Comparison of ENCODE assay signal across 20 cellular contexts in genomic region chr7:155852426-155853301, GRCh38. TPM values are rescaled to one million over a fixed set of nuclear protein-coding genes. Genes with fewer than 3 reads are reported as not detected.
DNase-seq lines count a peak whose midpoint lies in the region; ATAC-seq and TF ChIP-seq lines count a peak whose summit lies in the region.
"Had no signal": no experiment of that assay in that cellular context is flagged by ENCODE, and none has a peak within 500 bp of the region (broad histone marks: within the 10 kb centered on the region; RNA-seq: fewer than 3 reads in every experiment).

No MANE protein-coding gene starts in this region.

- H3K27ac ChIP-seq in Peyer's patch (no peak overlapping the region), esophagus muscularis mucosa (replicated peaks in 1 of 4) (no peak overlapping the region), sigmoid colon (no peak overlapping the region)
- H3K27ac ChIP-seq: 22Rv1 had no signal

- H3K9me3 Mint-ChIP-seq in activated CD4-positive, alpha-beta T cell treated with anti-CD3 and anti-CD28 coated beads, Interleukin-2, amount 10 ng/mL, durations not matched to agents 7 days and 5 days = no peaks in the 10 kb centered on the region
- H3K9me3 Mint-ChIP-seq in activated CD4-positive, alpha-beta T cell treated with anti-CD3 and anti-CD28 coated beads, Interleukin-2, amount 10 ng/mL, durations not matched to agents 24 days and 14 days = no peaks in the 10 kb centered on the region
- H3K9me3 Mint-ChIP-seq: CD4-positive, alpha-beta T cell had no signal

- ATAC-seq in GM18861 (IDR thresholded peaks at IDR 0.05; ENCODE audit: unreplicated experiment) (no peak), GM19324 (IDR thresholded peaks at IDR 0.05; ENCODE audit: low FRiP score, unreplicated experiment) (no peak)

- POLR2A ChIA-PET in activated CD4-positive, alpha-beta T cell treated with anti-CD3 and anti-CD28 coated beads, Interleukin-2, amount 10 ng/mL, durations not matched to agents 7 days and 5 days (lab: Charles Lee) = no interaction called here

- no peaks in the 10 kb centered on the region for H3K36me3 Mint-ChIP-seq in activated CD4-positive, alpha-beta T cell treated with anti-CD3 and anti-CD28 coated beads, Interleukin-2, amount 10 ng/mL, durations not matched to agents 7 days and 5 days (ENCODE audit: low read depth)
- H3K36me3 Mint-ChIP-seq in activated CD4-positive, alpha-beta T cell treated with anti-CD3 and anti-CD28 coated beads, Interleukin-2, amount 10 ng/mL, durations not matched to agents 24 days and 14 days (ENCODE audit: low read depth) = no peaks in the 10 kb centered on the region

- no peak overlapping the region for H3K4me3 Mint-ChIP-seq in activated CD4-positive, alpha-beta T cell treated with anti-CD3 and anti-CD28 coated beads, Interleukin-2, amount 10 ng/mL, durations not matched to agents 7 days and 5 days
- no peak overlapping the region for H3K4me3 Mint-ChIP-seq in activated CD4-positive, alpha-beta T cell treated with anti-CD3 and anti-CD28 coated beads, Interleukin-2, amount 10 ng/mL, durations not matched to agents 24 days and 14 days
- H3K4me3 Mint-ChIP-seq: CD4-positive, alpha-beta T cell; HFFc6 had no signal

- CTCF ChIA-PET in activated CD4-positive, alpha-beta T cell treated with anti-CD3 and anti-CD28 coated beads, Interleukin-2, amount 10 ng/mL, durations not matched to agents 7 days and 5 days (lab: Charles Lee) = no interaction called here

- H3K4me1 Mint-ChIP-seq in activated CD4-positive, alpha-beta T cell treated with anti-CD3 and anti-CD28 coated beads, Interleukin-2, amount 10 ng/mL, durations not matched to agents 7 days and 5 days = no peaks in the 10 kb centered on the region
- no peaks in the 10 kb centered on the region for H3K4me1 Mint-ChIP-seq in activated CD4-positive, alpha-beta T cell treated with anti-CD3 and anti-CD28 coated beads, Interleukin-2, amount 10 ng/mL, durations not matched to agents 24 days and 14 days

- TF ChIP-seq EP300 in esophagus muscularis mucosa (IDR thresholded peaks at IDR 0.05) (no peak), sigmoid colon (IDR thresholded peaks at IDR 0.05) (no peak)

- no peaks in the 10 kb centered on the region for H3K36me3 ChIP-seq in Peyer's patch
- H3K36me3 ChIP-seq in esophagus muscularis mucosa = no peaks in the 10 kb centered on the region
- H3K36me3 ChIP-seq in sigmoid colon = no peaks in the 10 kb centered on the region
- H3K36me3 ChIP-seq: BE2C had no signal

- no peak overlapping the region for H3K27ac Mint-ChIP-seq in activated CD4-positive, alpha-beta T cell treated with anti-CD3 and anti-CD28 coated beads, Interleukin-2, amount 10 ng/mL, durations not matched to agents 7 days and 5 days
- H3K27ac Mint-ChIP-seq in activated CD4-positive, alpha-beta T cell treated with anti-CD3 and anti-CD28 coated beads, Interleukin-2, amount 10 ng/mL, durations not matched to agents 24 days and 14 days = no peak overlapping the region
- H3K27ac Mint-ChIP-seq: CD4-positive, alpha-beta T cell; HFFc6 had no signal

- H3K4me1 ChIP-seq in Peyer's patch (no peaks in the 10 kb centered on the region), esophagus muscularis mucosa (no peaks in the 10 kb centered on the region), sigmoid colon (no peaks in the 10 kb centered on the region)
- H3K4me1 ChIP-seq: BE2C had no signal

- H3K27me3 Mint-ChIP-seq in activated CD4-positive, alpha-beta T cell treated with anti-CD3 and anti-CD28 coated beads, Interleukin-2, amount 10 ng/mL, durations not matched to agents 7 days and 5 days = peaks cover 8% of the 10 kb centered on the region
- H3K27me3 Mint-ChIP-seq in activated CD4-positive, alpha-beta T cell treated with anti-CD3 and anti-CD28 coated beads, Interleukin-2, amount 10 ng/mL, durations not matched to agents 24 days and 14 days = peaks cover 2% of the 10 kb centered on the region

- intact Hi-C loops in activated CD4-positive, alpha-beta T cell treated with anti-CD3 and anti-CD28 coated beads, Interleukin-2, amount 10 ng/mL, durations not matched to agents 24 days and 14 days (cut with micrococcal nuclease) = no loop called here
- intact Hi-C loops in esophagus muscularis mucosa (cut with DNase I) (no loop called here), sigmoid colon (cut with DNase I) (no loop called here)

- no peaks in the 10 kb centered on the region for H3K27me3 ChIP-seq in Peyer's patch
- peaks cover 0 to 35% (median 0%) of the 10 kb centered on the region in 4 donors for H3K27me3 ChIP-seq in esophagus muscularis mucosa
- peaks cover 0 to 7% (median 0%) of the 10 kb centered on the region in 3 donors for H3K27me3 ChIP-seq in sigmoid colon
- H3K27me3 ChIP-seq: BE2C had no signal

- TF ChIP-seq POLR2A in Peyer's patch (IDR thresholded peaks at IDR 0.05) = no peak
- TF ChIP-seq POLR2A in esophagus muscularis mucosa (IDR thresholded peaks at IDR 0.05; ENCODE audit: low read depth) = no peak
- no peak for TF ChIP-seq POLR2A in sigmoid colon (IDR thresholded peaks at IDR 0.05)

- peak in 1 of 6 experiments; percentile 1 for TF ChIP-seq CTCF in Peyer's patch (IDR thresholded peaks at IDR 0.05)
- no peak for TF ChIP-seq CTCF in esophagus muscularis mucosa (IDR thresholded peaks at IDR 0.05)
- no peak for TF ChIP-seq CTCF in sigmoid colon (IDR thresholded peaks at IDR 0.05)

- H3K9me3 ChIP-seq in Peyer's patch (no peaks in the 10 kb centered on the region), esophagus muscularis mucosa (peaks cover 0 to 16% (median 8%) of the 10 kb centered on the region in 4 donors), sigmoid colon (no peaks in the 10 kb centered on the region)
- H3K9me3 ChIP-seq: BE2C had no signal

- H3K4me3 ChIP-seq in Peyer's patch (no peak overlapping the region), esophagus muscularis mucosa (no peak overlapping the region), sigmoid colon (no peak overlapping the region)

- DNase-seq in activated CD4-positive, alpha-beta T cell treated with anti-CD3 and anti-CD28 coated beads, Interleukin-2, amount 10 ng/mL, durations not matched to agents 7 days and 5 days = peak; percentile 2
- no peak for DNase-seq in activated CD4-positive, alpha-beta T cell treated with anti-CD3 and anti-CD28 coated beads, Interleukin-2, amount 10 ng/mL, durations not matched to agents 24 days and 14 days
- peak in 2 of 3 donors; percentile 38 to 49 for DNase-seq in Peyer's patch
- DNase-seq in esophagus muscularis mucosa (ENCODE audit: extremely low spot score) = peak; percentile 80
- DNase-seq in sigmoid colon = peak; percentile 28
- DNase-seq in NCI-H146 (lab: John Stamatoyannopoulos, UW) = no peak
- DNase-seq: BE2C; CD4-positive, alpha-beta T cell; GOT3; HFFc6; Karpas-422; NCI-H1105; NCI-H1694 treated with DMSO at 0.1 percent for 48 hours; NK-92 treated with Interleukin-12 subunit alpha and Interleukin-12 subunit beta, amount 100 ng/mL, for 24 hours; OCI-M1; RPMI8226; SIG-M5 had no signal

- WGBS in esophagus muscularis mucosa = 65% methylated on average over 2 of the region's 5 CpGs
- WGBS in sigmoid colon, 2 donors = 65 to 84% methylated on average over 5 of the region's 5 CpGs

RNA-seq across cellular contexts. Expression of gene SHH, which starts 40.4 kb away (rescaled TPM):
- total RNA-seq in activated CD4-positive, alpha-beta T cell treated with anti-CD3 and anti-CD28 coated beads, Interleukin-2, amount 10 ng/mL, durations not matched to agents 7 days and 5 days = not detected
- not detected in 2 replicates for total RNA-seq in activated CD4-positive, alpha-beta T cell treated with anti-CD3 and anti-CD28 coated beads, Interleukin-2, amount 10 ng/mL, durations not matched to agents 24 days and 14 days
- 1 to 10 TPM in 3 of 4 donors, not detected in 1; 1.4 to 2.5 (median 2.1) TPM for total RNA-seq in Peyer's patch
- not detected for total RNA-seq in esophagus muscularis mucosa
- not detected for total RNA-seq in sigmoid colon
- 1 to 10 TPM in 1 of 3 donors, under 1 TPM in 2; 0.46 to 1.8 (median 0.60) TPM for polyA plus RNA-seq in sigmoid colon
- total RNA-seq: CD4-positive, alpha-beta T cell; HFFc6 had no signal

Comparison
In these comparisons a context has a peak if more than half of its experiments do, and no peak if none do; other contexts are left out.
1. DNase-seq: peak in activated CD4-positive, alpha-beta T cell treated with anti-CD3 and anti-CD28 coated beads, Interleukin-2, amount 10 ng/mL, durations not matched to agents 7 days and 5 days (single experiment), Peyer's patch (2 of 3), esophagus muscularis mucosa (single experiment) and sigmoid colon (single experiment); none in activated CD4-positive, alpha-beta T cell treated with anti-CD3 and anti-CD28 coated beads, Interleukin-2, amount 10 ng/mL, durations not matched to agents 24 days and 14 days (single experiment) and NCI-H146 (single experiment).